ENCODE assay signal across 26 cellular contexts in genomic region chr12:28144532-28144931, GRCh38.
"Had no signal": no experiment of that assay in that cellular context is flagged by ENCODE, and none has a peak within 500 bp of the region (broad histone marks: within the 10 kb centered on the region; RNA-seq: fewer than 3 reads in every experiment).

No MANE protein-coding gene starts in this region.

- H3K36me3 Mint-ChIP-seq: stimulated activated effector memory CD8-positive, alpha-beta T cell treated with anti-CD3 and anti-CD28 coated beads, Interleukin-12 subunit alpha, Interleukin-12 subunit beta, amount 100 ng/mL, for 72 hours; stimulated activated memory B cell treated with anti-CD40 and anti-IgM and Interleukin-4, amounts not matched to agents 10 μg/mL and 1 μg/mL and 100 μg/mL, for 72 hours; stimulated activated naive B cell treated with anti-CD40 and anti-IgM and Interleukin-4, amounts not matched to agents 10 μg/mL and 1 μg/mL and 100 μg/mL, for 72 hours; type B pancreatic cell had no signal

- ATAC-seq: stimulated activated effector memory CD8-positive, alpha-beta T cell treated with anti-CD3 and anti-CD28 coated beads, Interleukin-12 subunit alpha, Interleukin-12 subunit beta, amount 100 ng/mL, for 72 hours; stimulated activated memory B cell treated with anti-CD40 and anti-IgM and Interleukin-4, amounts not matched to agents 10 μg/mL and 1 μg/mL and 100 μg/mL, for 72 hours; stimulated activated naive B cell treated with anti-CD40 and anti-IgM and Interleukin-4, amounts not matched to agents 10 μg/mL and 1 μg/mL and 100 μg/mL, for 72 hours; stimulated activated naive CD8-positive, alpha-beta T cell treated with anti-CD3 and anti-CD28 coated beads, Interleukin-15, amount 100 ng/mL, for 72 hours; stimulated activated naive CD8-positive, alpha-beta T cell treated with anti-CD3 and anti-CD28 coated beads, Interleukin-15, Interleukin-2, amounts not matched to agents 100 U/mL and 50 U/mL, for 24 hours; upper lobe of right lung had no signal

- H3K27ac Mint-ChIP-seq: stimulated activated effector memory CD8-positive, alpha-beta T cell treated with anti-CD3 and anti-CD28 coated beads, Interleukin-12 subunit alpha, Interleukin-12 subunit beta, amount 100 ng/mL, for 72 hours; stimulated activated memory B cell treated with anti-CD40 and anti-IgM and Interleukin-4, amounts not matched to agents 10 μg/mL and 1 μg/mL and 100 μg/mL, for 72 hours; stimulated activated naive B cell treated with anti-CD40 and anti-IgM and Interleukin-4, amounts not matched to agents 10 μg/mL and 1 μg/mL and 100 μg/mL, for 72 hours; stimulated activated naive CD8-positive, alpha-beta T cell treated with anti-CD3 and anti-CD28 coated beads, Interleukin-15, amount 100 ng/mL, for 72 hours; stimulated activated naive CD8-positive, alpha-beta T cell treated with anti-CD3 and anti-CD28 coated beads, Interleukin-15, Interleukin-2, amounts not matched to agents 100 ng/mL and 50 ng/mL, for 24 hours; type B pancreatic cell had no signal

- H3K27me3 ChIP-seq: stomach, suprapubic skin, testis, thyroid gland, tibial artery, tibial nerve, transverse colon, upper lobe of left lung, upper lobe of right lung, uterus, vagina had no signal

- H3K4me1 ChIP-seq: stomach, suprapubic skin, testis, thyroid gland, tibial artery, tibial nerve, transverse colon, upper lobe of left lung, upper lobe of right lung, uterus, vagina had no signal

- H3K4me1 Mint-ChIP-seq: stimulated activated effector memory CD8-positive, alpha-beta T cell treated with anti-CD3 and anti-CD28 coated beads, Interleukin-12 subunit alpha, Interleukin-12 subunit beta, amount 100 ng/mL, for 72 hours; stimulated activated memory B cell treated with anti-CD40 and anti-IgM and Interleukin-4, amounts not matched to agents 10 μg/mL and 1 μg/mL and 100 μg/mL, for 72 hours; stimulated activated naive B cell treated with anti-CD40 and anti-IgM and Interleukin-4, amounts not matched to agents 10 μg/mL and 1 μg/mL and 100 μg/mL, for 72 hours; stimulated activated naive CD8-positive, alpha-beta T cell treated with anti-CD3 and anti-CD28 coated beads, Interleukin-15, amount 100 ng/mL, for 72 hours had no signal

- H3K9me3 ChIP-seq: stomach, suprapubic skin, testis, thoracic aorta, thyroid gland, tibial artery, tibial nerve, transverse colon, upper lobe of left lung, upper lobe of right lung, uterus, vagina had no signal

- DNase-seq: stimulated activated CD4-positive, alpha-beta T cell treated with anti-CD3 and anti-CD28 coated beads, Interleukin-2, amount 100 ng/mL, for 48 hours; stimulated activated CD4-positive, alpha-beta T cell treated with anti-CD3 and anti-CD28 coated beads, Interleukin-4, amount 100 ng/mL, for 1 hour; stimulated activated CD4-positive, alpha-beta T cell treated with anti-CD3 and anti-CD28 coated beads, Interleukin-4, amount 100 ng/mL, for 24 hours; stimulated activated CD4-positive, alpha-beta T cell treated with anti-CD3 and anti-CD28 coated beads, Interleukin-4, amount 100 ng/mL, for 4 hours; stimulated activated CD8-positive, alpha-beta memory T cell treated with anti-CD3 and anti-CD28 coated beads, Interleukin-4, amount 100 ng/mL, for 48 hours; stimulated activated naive B cell treated with anti-CD40 and anti-IgM and Interleukin-4, amounts not matched to agents 10 μg/mL and 1 μg/mL and 100 μg/mL, for 72 hours; stimulated activated naive CD4-positive, alpha-beta T cell; stimulated activated naive CD8-positive, alpha-beta T cell treated with anti-CD3 and anti-CD28 coated beads, Interleukin-15, amount 100 ng/mL, for 72 hours; stimulated activated naive CD8-positive, alpha-beta T cell treated with anti-CD3 and anti-CD28 coated beads, Interleukin-15, Interleukin-2, amounts not matched to agents 100 U/mL and 50 U/mL, for 24 hours; stomach; substantia nigra; thyroid gland; tibial artery; transverse colon; upper lobe of left lung; upper lobe of right lung; uterus had no signal

- H3K36me3 ChIP-seq: stomach, suprapubic skin, thoracic aorta, thyroid gland, tibial artery, tibial nerve, transverse colon, upper lobe of left lung, upper lobe of right lung, uterus, vagina had no signal

- H3K4me3 Mint-ChIP-seq: stimulated activated effector memory CD8-positive, alpha-beta T cell treated with anti-CD3 and anti-CD28 coated beads, Interleukin-12 subunit alpha, Interleukin-12 subunit beta, amount 100 ng/mL, for 72 hours; stimulated activated memory B cell treated with anti-CD40 and anti-IgM and Interleukin-4, amounts not matched to agents 10 μg/mL and 1 μg/mL and 100 μg/mL, for 72 hours; stimulated activated naive B cell treated with anti-CD40 and anti-IgM and Interleukin-4, amounts not matched to agents 10 μg/mL and 1 μg/mL and 100 μg/mL, for 72 hours; stimulated activated naive CD8-positive, alpha-beta T cell treated with anti-CD3 and anti-CD28 coated beads, Interleukin-15, amount 100 ng/mL, for 72 hours; stimulated activated naive CD8-positive, alpha-beta T cell treated with anti-CD3 and anti-CD28 coated beads, Interleukin-15, Interleukin-2, amounts not matched to agents 100 ng/mL and 50 ng/mL, for 24 hours; type B pancreatic cell had no signal

- H3K27ac ChIP-seq: stomach, suprapubic skin, testis, thoracic aorta, thyroid gland, tibial artery, tibial nerve, transverse colon, upper lobe of left lung, upper lobe of right lung, uterus, vagina had no signal

- H3K4me3 ChIP-seq: stomach, suprapubic skin, testis, thoracic aorta, thyroid gland, tibial artery, tibial nerve, transverse colon, upper lobe of left lung, upper lobe of right lung, uterus, vagina had no signal

- H3K9me3 Mint-ChIP-seq: stimulated activated effector memory CD8-positive, alpha-beta T cell treated with anti-CD3 and anti-CD28 coated beads, Interleukin-12 subunit alpha, Interleukin-12 subunit beta, amount 100 ng/mL, for 72 hours; stimulated activated memory B cell treated with anti-CD40 and anti-IgM and Interleukin-4, amounts not matched to agents 10 μg/mL and 1 μg/mL and 100 μg/mL, for 72 hours; stimulated activated naive B cell treated with anti-CD40 and anti-IgM and Interleukin-4, amounts not matched to agents 10 μg/mL and 1 μg/mL and 100 μg/mL, for 72 hours; stimulated activated naive CD8-positive, alpha-beta T cell treated with anti-CD3 and anti-CD28 coated beads, Interleukin-15, amount 100 ng/mL, for 72 hours; stimulated activated naive CD8-positive, alpha-beta T cell treated with anti-CD3 and anti-CD28 coated beads, Interleukin-15, Interleukin-2, amounts not matched to agents 100 ng/mL and 50 ng/mL, for 24 hours; type B pancreatic cell had no signal

- H3K27me3 Mint-ChIP-seq: stimulated activated memory B cell treated with anti-CD40 and anti-IgM and Interleukin-4, amounts not matched to agents 10 μg/mL and 1 μg/mL and 100 μg/mL, for 72 hours; stimulated activated naive B cell treated with anti-CD40 and anti-IgM and Interleukin-4, amounts not matched to agents 10 μg/mL and 1 μg/mL and 100 μg/mL, for 72 hours; stimulated activated naive CD8-positive, alpha-beta T cell treated with anti-CD3 and anti-CD28 coated beads, Interleukin-15, amount 100 ng/mL, for 72 hours; stimulated activated naive CD8-positive, alpha-beta T cell treated with anti-CD3 and anti-CD28 coated beads, Interleukin-15, Interleukin-2, amounts not matched to agents 100 ng/mL and 50 ng/mL, for 24 hours had no signal
